In the genomic region with DNA sequence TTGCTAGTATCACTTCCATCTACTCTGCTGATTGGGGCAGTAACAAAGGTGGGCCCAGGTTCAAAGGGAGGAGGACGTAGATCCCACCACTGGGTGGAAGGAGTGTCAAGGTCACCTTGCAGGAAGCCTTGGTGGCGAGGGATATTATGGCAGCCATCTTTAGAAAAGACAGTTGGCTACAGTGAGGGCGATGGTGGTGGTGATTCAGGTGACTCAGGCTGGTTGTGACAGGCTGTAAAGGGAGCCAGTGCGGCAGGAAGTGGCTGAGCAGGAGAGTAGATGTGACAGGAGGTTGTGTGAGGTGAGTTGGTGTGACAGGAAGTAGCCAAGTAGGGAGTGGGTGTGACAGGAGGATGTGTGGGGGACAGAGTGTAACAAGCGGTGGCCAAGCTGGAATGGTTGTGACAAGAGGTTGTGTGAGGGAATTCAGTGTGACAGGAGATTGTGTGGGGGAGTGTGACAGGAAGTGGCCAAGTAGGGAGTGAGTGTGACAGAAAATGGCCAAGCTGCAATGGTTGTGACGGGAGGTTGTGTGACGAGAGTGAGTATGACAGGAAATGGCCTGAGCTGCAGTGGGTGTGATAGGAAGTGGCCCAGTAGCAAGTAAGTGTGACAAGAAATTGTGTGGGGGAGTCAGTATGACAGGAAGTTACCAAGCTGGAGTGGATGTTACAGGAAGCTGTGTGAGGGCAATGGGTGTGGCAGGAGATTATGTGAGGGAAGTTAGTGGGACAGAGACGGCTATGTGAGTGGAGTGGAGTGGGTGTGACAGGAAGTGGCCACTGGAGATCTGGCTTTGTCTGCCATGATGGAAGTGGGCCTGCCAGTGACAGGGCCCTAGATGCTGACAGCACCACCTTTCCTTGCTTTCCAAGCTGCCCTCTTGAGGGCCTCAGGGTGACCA, we compare ENCODE assay signal across 9 cellular contexts. TPM values are rescaled to one million over a fixed set of nuclear protein-coding genes. Genes with fewer than 3 reads are reported as not detected.
DNase-seq lines count a peak whose midpoint lies in the region; ATAC-seq, FAIRE-seq and TF ChIP-seq lines count a peak whose summit lies in the region.
"Had no signal": no experiment of that assay in that cellular context is flagged by ENCODE, and none has a peak within 500 bp of the region (broad histone marks: within the 10 kb centered on the region; RNA-seq: fewer than 3 reads in every experiment).

No MANE protein-coding gene starts in this region.

- peak overlapping the region; percentile 98 for H3K27ac Mint-ChIP-seq in activated CD4-positive, alpha-beta memory T cell treated with anti-CD3 and anti-CD28 coated beads for 36 hours
- H3K27ac Mint-ChIP-seq in Calu3 (ENCODE audit: unreplicated experiment), result no peak overlapping the region

- H2AFZ ChIP-seq in Loucy (ENCODE audit: low read length), result peak overlapping the region; percentile 73

- H3K4me2 ChIP-seq in Loucy (ENCODE audit: low read depth, low read length, poor library complexity, severe bottlenecking), result peak overlapping the region; percentile 64

- H3K27ac ChIP-seq in kidney (ENCODE audit: low read depth in 2 of 2, low read length in 2 of 2), result no peak overlapping the region

- H3K4me3 Mint-ChIP-seq in activated CD4-positive, alpha-beta memory T cell treated with anti-CD3 and anti-CD28 coated beads for 36 hours, result peak overlapping the region; percentile 28
- H3K4me3 Mint-ChIP-seq in Calu3 (ENCODE audit: low read depth, unreplicated experiment), result no peak overlapping the region

- DNase-seq in activated CD4-positive, alpha-beta memory T cell treated with anti-CD3 and anti-CD28 coated beads for 36 hours, result peak; percentile 85
- DNase-seq in kidney (peak; percentile 41), NCI-H1930 (lab: John Stamatoyannopoulos, UW) (no peak), Calu3 (no peak)
- peak in 4 of 6 experiments; percentile 39 to 86 (median 80) for DNase-seq in stimulated activated naive CD4-positive, alpha-beta T cell (lab: John Stamatoyannopoulos, UW)

- peaks cover 6% of the 10 kb centered on the region for H3K27me3 ChIP-seq in Loucy (ENCODE audit: insufficient read depth, low read length, poor library complexity, severe bottlenecking)

- no peaks in the 10 kb centered on the region for H3K79me2 ChIP-seq in Loucy (ENCODE audit: insufficient read depth, low read length)

- H3K27me3 Mint-ChIP-seq in activated CD4-positive, alpha-beta memory T cell treated with anti-CD3 and anti-CD28 coated beads for 36 hours, result no peaks in the 10 kb centered on the region
- H3K27me3 Mint-ChIP-seq in Calu3 (ENCODE audit: unreplicated experiment), result peaks cover 45% of the 10 kb centered on the region

- peaks cover 26% of the 10 kb centered on the region for H3K4me1 Mint-ChIP-seq in activated CD4-positive, alpha-beta memory T cell treated with anti-CD3 and anti-CD28 coated beads for 36 hours (ENCODE audit: low read depth)
- H3K4me1 Mint-ChIP-seq in Calu3 (ENCODE audit: low read depth, unreplicated experiment), result peaks cover 12% of the 10 kb centered on the region

- H3K9me3 ChIP-seq in Loucy (ENCODE audit: insufficient read depth, low read depth, low read length) (no peaks in the 10 kb centered on the region), kidney (ENCODE audit: control insufficient read depth in 1 of 2, low read length in 2 of 2) (no peaks in the 10 kb centered on the region)

- ATAC-seq in GM18517 (IDR thresholded peaks at IDR 0.05; ENCODE audit: unreplicated experiment) (no peak), HG02852 (IDR thresholded peaks at IDR 0.05; ENCODE audit: unreplicated experiment) (no peak)
- ATAC-seq: left colon had no signal

- CTCF ChIA-PET in activated CD4-positive, alpha-beta memory T cell treated with anti-CD3 and anti-CD28 coated beads for 36 hours (lab: Charles Lee), result interaction anchor here (1.2 kb wide), 1 partner anchor 169 kb away, joined by 3 read pairs; no protein-coding TSS in a partner anchor
- CTCF ChIA-PET in Calu3 (lab: Charles Lee), result interaction anchor here (0.6 kb wide), 1 partner anchor 17 kb away, joined by 4 read pairs; no protein-coding TSS in a partner anchor

- POLR2A ChIA-PET in activated CD4-positive, alpha-beta memory T cell treated with anti-CD3 and anti-CD28 coated beads for 36 hours (lab: Charles Lee), result no interaction called here

- H4K20me1 ChIP-seq in Loucy (ENCODE audit: insufficient read depth, low read length, poor library complexity, severe bottlenecking), result no peaks in the 10 kb centered on the region

- H3K36me3 ChIP-seq in Loucy (ENCODE audit: insufficient read depth, low read length) (no peaks in the 10 kb centered on the region), kidney (ENCODE audit: control insufficient read depth in 1 of 2, insufficient read depth in 2 of 2, low read length in 2 of 2) (no peaks in the 10 kb centered on the region)

- peak overlapping the region; percentile 55 for H3K4me3 ChIP-seq in Loucy (ENCODE audit: low read length, poor library complexity, severe bottlenecking)
- H3K4me3 ChIP-seq in kidney (ENCODE audit: low read length in 2 of 2), result no peak overlapping the region

- TF ChIP-seq CTCF in Loucy (conservative IDR thresholded peaks at IDR 0.05; ENCODE audit: low read length), result no peak
- TF ChIP-seq CTCF in kidney (IDR thresholded peaks at IDR 0.05; ENCODE audit: borderline replicate concordance, extremely low read depth, insufficient read depth), result no peak
- TF ChIP-seq CTCF in Calu3 (IDR thresholded peaks at IDR 0.05; ENCODE audit: unreplicated experiment), result no peak

- peaks cover 13% of the 10 kb centered on the region for H3K36me3 Mint-ChIP-seq in activated CD4-positive, alpha-beta memory T cell treated with anti-CD3 and anti-CD28 coated beads for 36 hours
- H3K36me3 Mint-ChIP-seq in Calu3 (ENCODE audit: insufficient read depth, unreplicated experiment), result no peaks in the 10 kb centered on the region

- peak overlapping the region; percentile 57 for H3K9ac ChIP-seq in Loucy (ENCODE audit: low read depth, low read length, poor library complexity, severe bottlenecking)
- H3K9ac ChIP-seq in kidney (ENCODE audit: low read length in 2 of 2), result no peak overlapping the region

- intact Hi-C loops in activated CD4-positive, alpha-beta memory T cell treated with anti-CD3 and anti-CD28 coated beads for 36 hours (cut with micrococcal nuclease), result no loop called here
- intact Hi-C loops in kidney (cut with DNase I) (no loop called here), Calu3 (cut with micrococcal nuclease; ENCODE audit: unreplicated experiment) (no loop called here)

- peaks cover 16% of the 10 kb centered on the region; the same call in 1 of the 2 replicates for H3F3A ChIP-seq in Loucy (ENCODE audit: low read depth)

- no peaks in the 10 kb centered on the region for H3K9me2 ChIP-seq in Loucy (replicated peaks; ENCODE audit: low read depth, low read length)

- peaks cover 12% of the 10 kb centered on the region for H3K9me3 Mint-ChIP-seq in activated CD4-positive, alpha-beta memory T cell treated with anti-CD3 and anti-CD28 coated beads for 36 hours
- H3K9me3 Mint-ChIP-seq in Calu3 (ENCODE audit: low read depth, unreplicated experiment), result no peaks in the 10 kb centered on the region

- no peak for FAIRE-seq in kidney (lab: Jason Lieb, UNC)

- peaks cover 29% of the 10 kb centered on the region for H3K4me1 ChIP-seq in Loucy (ENCODE audit: insufficient read depth, low read length, poor library complexity, severe bottlenecking)
- H3K4me1 ChIP-seq in kidney (ENCODE audit: control insufficient read depth in 1 of 2, insufficient read depth in 1 of 2, low read depth in 1 of 2, low read length in 2 of 2), result no peaks in the 10 kb centered on the region

- no TSS peak for BruUV-seq in Calu3 (replicated peaks; lab: Mats Ljungman, UMichigan)

RNA-seq across cellular contexts. Expression of a gene that starts 22.9 kb away (rescaled TPM):
- total RNA-seq in activated CD4-positive, alpha-beta memory T cell treated with anti-CD3 and anti-CD28 coated beads for 36 hours, result under 1 TPM in 1 of 2 experiments, not detected in 1; 0.02 TPM
- total RNA-seq in kidney, result 0.06 TPM
- not detected for polyA plus RNA-seq in kidney (ENCODE audit: insufficient read depth, low read depth, low replicate concordance)
- not detected in 2 replicates for total RNA-seq in Calu3 (2022)

Comparison
In these comparisons a context has a peak if more than half of its experiments do, and no peak if none do; other contexts are left out.
1. DNase-seq: peak in activated CD4-positive, alpha-beta memory T cell treated with anti-CD3 and anti-CD28 coated beads for 36 hours (single experiment), kidney (single experiment) and stimulated activated naive CD4-positive, alpha-beta T cell (4 of 6); none in NCI-H1930 (0 of 2) and Calu3 (single experiment).